23 cellular contexts compared by ENCODE assay signal in genomic region chr4:24372915-24373314, GRCh38.
DNase-seq lines count a peak whose midpoint lies in the region; ATAC-seq lines count a peak whose summit lies in the region.
"Had no signal": no experiment of that assay in that cellular context is flagged by ENCODE, and none has a peak within 500 bp of the region (broad histone marks: within the 10 kb centered on the region; RNA-seq: fewer than 3 reads in every experiment).

No MANE protein-coding gene starts in this region.

- peaks cover 0 to 3% of the 10 kb centered on the region in 2 donors for H3K27me3 Mint-ChIP-seq in stimulated activated naive B cell treated with anti-CD40 and anti-IgM and Interleukin-4, amounts not matched to agents 10 μg/mL and 1 μg/mL and 100 μg/mL, for 72 hours
- H3K27me3 Mint-ChIP-seq: CD8-positive, alpha-beta memory T cell had no signal

- H3K27ac Mint-ChIP-seq in stimulated activated naive B cell treated with anti-CD40 and anti-IgM and Interleukin-4, amounts not matched to agents 10 μg/mL and 1 μg/mL and 100 μg/mL, for 72 hours = peak overlapping the region; percentile 57
- H3K27ac Mint-ChIP-seq: CD8-positive, alpha-beta memory T cell; GM23338 had no signal

- intact Hi-C loops in left ventricle myocardium superior (cut with micrococcal nuclease) = no loop called here

- peak; percentile 63 for ATAC-seq in left ventricle myocardium superior
- no peak for ATAC-seq in stimulated activated naive B cell treated with anti-CD40 and anti-IgM and Interleukin-4, amounts not matched to agents 10 μg/mL and 1 μg/mL and 100 μg/mL, for 72 hours (replicated peaks)
- ATAC-seq in HG03571 (IDR thresholded peaks at IDR 0.05; ENCODE audit: unreplicated experiment) = no peak
- ATAC-seq: GM23338 had no signal

- peak; percentile 96 for DNase-seq in G401 (ENCODE audit: low spot score)
- DNase-seq in cerebellum (ENCODE audit: low spot score) = peak; percentile 68
- no peak for DNase-seq in left ventricle myocardium superior
- no peak for DNase-seq in stimulated activated naive B cell treated with anti-CD40 and anti-IgM and Interleukin-4, amounts not matched to agents 10 μg/mL and 1 μg/mL and 100 μg/mL, for 72 hours
- no peak for DNase-seq in OCI-M2 (lab: John Stamatoyannopoulos, UW; ENCODE audit: unreplicated experiment)
- DNase-seq in NCI-H2196 treated with DMSO at 0.1 percent for 48 hours (lab: John Stamatoyannopoulos, UW; ENCODE audit: unreplicated experiment) = no peak
- DNase-seq in SIG-M5 (lab: John Stamatoyannopoulos, UW) = no peak
- DNase-seq: AML-193; Calu3; CD8-positive, alpha-beta memory T cell; DMS53; GF-D8; HCEC 1CT; KG1; NCI-H1092 treated with DMSO at 0.1 percent for 48 hours; NCI-H1436 treated with DMSO at 0.1 percent for 48 hours; NCI-H1930; NCI-H345; NCI-H524 treated with DMSO at 0.1 percent for 48 hours; OCI-M1; SHP77 had no signal

- no peaks in the 10 kb centered on the region for H3K4me1 Mint-ChIP-seq in stimulated activated naive B cell treated with anti-CD40 and anti-IgM and Interleukin-4, amounts not matched to agents 10 μg/mL and 1 μg/mL and 100 μg/mL, for 72 hours
- H3K4me1 Mint-ChIP-seq: CD8-positive, alpha-beta memory T cell; GM23338 had no signal

- in situ Hi-C loops in G401 (cut with HindIII; ENCODE audit: low sequenced_read_pairs) = no loop called here

- no peaks in the 10 kb centered on the region for H3K36me3 Mint-ChIP-seq in stimulated activated naive B cell treated with anti-CD40 and anti-IgM and Interleukin-4, amounts not matched to agents 10 μg/mL and 1 μg/mL and 100 μg/mL, for 72 hours
- H3K36me3 Mint-ChIP-seq: CD8-positive, alpha-beta memory T cell had no signal

- no peaks in the 10 kb centered on the region for H3K9me3 Mint-ChIP-seq in stimulated activated naive B cell treated with anti-CD40 and anti-IgM and Interleukin-4, amounts not matched to agents 10 μg/mL and 1 μg/mL and 100 μg/mL, for 72 hours
- H3K9me3 Mint-ChIP-seq: GM23338 had no signal

- H3K4me3 Mint-ChIP-seq in stimulated activated naive B cell treated with anti-CD40 and anti-IgM and Interleukin-4, amounts not matched to agents 10 μg/mL and 1 μg/mL and 100 μg/mL, for 72 hours = no peak overlapping the region
- H3K4me3 Mint-ChIP-seq: CD8-positive, alpha-beta memory T cell; GM23338 had no signal

Comparison
In these comparisons a context has a peak if more than half of its experiments do, and no peak if none do; other contexts are left out.
1. DNase-seq: peak in G401 (single experiment) and cerebellum (single experiment); none in left ventricle myocardium superior (single experiment), stimulated activated naive B cell treated with anti-CD40 and anti-IgM and Interleukin-4, amounts not matched to agents 10 μg/mL and 1 μg/mL and 100 μg/mL, for 72 hours (single experiment), OCI-M2 (single experiment), NCI-H2196 treated with DMSO at 0.1 percent for 48 hours (single experiment) and SIG-M5 (single experiment).